8 cellular contexts compared by ENCODE assay signal in genomic region chr9:137459147-137459600, GRCh38. TPM values are rescaled to one million over a fixed set of nuclear protein-coding genes. Genes with fewer than 3 reads are reported as not detected.
DNase-seq lines count a peak whose midpoint lies in the region; ATAC-seq and TF ChIP-seq lines count a peak whose summit lies in the region.

Gene NSMF (minus strand): TSS chr9:137459334. CDS start chr9:137459102, 232 bp downstream.

- H3K4me1 Mint-ChIP-seq in CD4-positive, alpha-beta T cell (ENCODE audit: low read depth) = peaks cover 46% of the 10 kb centered on the region
- H3K4me1 Mint-ChIP-seq in endodermal cell = peaks cover 1% of the 10 kb centered on the region

- no peaks in the 10 kb centered on the region for H3K27me3 Mint-ChIP-seq in CD4-positive, alpha-beta T cell
- H3K27me3 Mint-ChIP-seq in endodermal cell (ENCODE audit: insufficient read depth) = peaks cover 30% of the 10 kb centered on the region

- peak within 1 kb of the TSS; percentile 95 for H3K27ac Mint-ChIP-seq in CD4-positive, alpha-beta T cell
- no peak within 1 kb of the TSS for H3K27ac Mint-ChIP-seq in endodermal cell

- H3K36me3 Mint-ChIP-seq in CD4-positive, alpha-beta T cell (ENCODE audit: low read depth) = peaks cover 16% of the 10 kb centered on the region
- peaks cover 11% of the 10 kb centered on the region for H3K36me3 Mint-ChIP-seq in endodermal cell (ENCODE audit: low read depth)

- H3K9me3 ChIP-seq in CD4-positive, alpha-beta T cell (ENCODE audit: control insufficient read depth, low read length) = no peaks in the 10 kb centered on the region
- H3K9me3 ChIP-seq in NT2/D1 (ENCODE audit: insufficient read depth, low read length) (no peaks in the 10 kb centered on the region), endodermal cell (ENCODE audit: control insufficient read depth, low read length) (no peaks in the 10 kb centered on the region)

- CTCF ChIA-PET in CD4-positive, alpha-beta T cell (lab: Charles Lee) = interaction anchor here (0.8 to 1.0 kb wide), 2 partner anchors 14 to 36 kb away, joined by 3 to 4 read pairs; partner anchors contain the start of genes EXD3 and NOXA1

- H3K9me3 Mint-ChIP-seq in CD4-positive, alpha-beta T cell = no peaks in the 10 kb centered on the region
- no peaks in the 10 kb centered on the region for H3K9me3 Mint-ChIP-seq in endodermal cell

- H3K4me1 ChIP-seq in NT2/D1 (ENCODE audit: insufficient read depth, insufficient read length) (peaks cover 43% of the 10 kb centered on the region), endodermal cell (ENCODE audit: control insufficient read depth, insufficient read depth, low read length) (peaks cover 4% of the 10 kb centered on the region)

- peak within 1 kb of the TSS; percentile 79 for H3K27ac ChIP-seq in CD4-positive, alpha-beta T cell (ENCODE audit: low read depth, low read length)
- H3K27ac ChIP-seq in endodermal cell (ENCODE audit: low read depth, low read length) = no peak within 1 kb of the TSS

- peak within 1 kb of the TSS; percentile 79 for H3K4me3 ChIP-seq in NT2/D1 (ENCODE audit: insufficient read length, low read depth)
- H3K4me3 ChIP-seq in endodermal cell (ENCODE audit: low read length) = peak within 1 kb of the TSS; percentile 77

- no peak for TF ChIP-seq CTCF in CD4-positive, alpha-beta T cell (IDR thresholded peaks at IDR 0.05)
- TF ChIP-seq CTCF in endodermal cell (conservative IDR thresholded peaks at IDR 0.05) = no peak

- H3K36me3 ChIP-seq in NT2/D1 (ENCODE audit: insufficient read depth, insufficient read length, low read length) (peaks cover 40% of the 10 kb centered on the region), endodermal cell (ENCODE audit: control insufficient read depth, insufficient read depth, low read length) (peaks cover 9% of the 10 kb centered on the region)

- 0 to 1% methylated on average over 56 to 64 of the region's 64 CpGs for WGBS in endodermal cell (ENCODE audit: insufficient coverage in 1 of 2, insufficient read length in 1 of 2), 2 experiments

- intact Hi-C loops in CD4-positive, alpha-beta T cell (cut with DNase I, micrococcal nuclease) = loop anchor here in 1 of 2 experiments (2.0 to 10.0 kb wide), 3 partner anchors 36 to 664 kb away; partner anchors contain the start of genes ARRDC1, CCDC183, EXD3 and NOXA1

- peak within 1 kb of the TSS; percentile 77 for H3K4me3 Mint-ChIP-seq in CD4-positive, alpha-beta T cell
- H3K4me3 Mint-ChIP-seq in endodermal cell = peak within 1 kb of the TSS; percentile 52

- peak; percentile 88 to 96 (median 94) for DNase-seq in CD4-positive, alpha-beta T cell
- DNase-seq in HPDE6-E6E7 (ENCODE audit: extremely low spot score) (peak; percentile 100), NT2/D1 (ENCODE audit: low read depth, low spot score) (peak; percentile 83), endodermal cell (peak; percentile 95), mesenteric fat pad (ENCODE audit: low spot score) (peak; percentile 98)
- DNase-seq in activated CD8-positive, alpha-beta memory T cell treated with anti-CD3 and anti-CD28 coated beads, Interleukin-2, amount 50 U/mL, for 1 hour (ENCODE audit: extremely low read depth) = peak; percentile 83
- DNase-seq in stimulated activated CD8-positive, alpha-beta memory T cell treated with anti-CD3 and anti-CD28 coated beads, Interleukin-12 subunit alpha, Interleukin-12 subunit beta, amount 100 ng/mL, for 4 hours (ENCODE audit: low read depth) = peak; percentile 92

- POLR2A ChIA-PET in CD4-positive, alpha-beta T cell (lab: Charles Lee) = interaction anchor here (0.6 to 1.7 kb wide), 8 partner anchors 13 to 659 kb away, joined by 3 to 14 read pairs (median 3); partner anchors contain the start of genes EHMT1, EXD3, NOXA1 and TUBB4B

- H3K9ac ChIP-seq in NT2/D1 (ENCODE audit: insufficient read length, low read depth) (peak within 1 kb of the TSS; percentile 92), endodermal cell (ENCODE audit: extremely low read depth, low read length, poor library complexity, severe bottlenecking) (peak within 1 kb of the TSS; percentile 49)

- peak; percentile 67 for ATAC-seq in CD4-positive, alpha-beta T cell (ENCODE audit: poor library complexity)
- peak; percentile 77 for ATAC-seq in GM19452 (IDR thresholded peaks at IDR 0.05; ENCODE audit: unreplicated experiment)

- no peaks in the 10 kb centered on the region for H3K27me3 ChIP-seq in CD4-positive, alpha-beta T cell (ENCODE audit: control insufficient read depth, insufficient read depth, low read length)
- H3K27me3 ChIP-seq in NT2/D1 (ENCODE audit: insufficient read depth, insufficient read length) (peaks cover 20% of the 10 kb centered on the region), endodermal cell (ENCODE audit: control insufficient read depth, insufficient read depth, low read length, poor library complexity, severe bottlenecking) (no peaks in the 10 kb centered on the region)

RNA-seq across cellular contexts. Expression of gene NSMF, which starts in this region (rescaled TPM):
- total RNA-seq in CD4-positive, alpha-beta T cell = 100 to 1,000 TPM; 104 to 109 TPM
- total RNA-seq in endodermal cell (10 to 100 TPM; 58.9 to 66.0 TPM), mesenteric fat pad (37.4 TPM)
- 83.1 TPM for polyA plus RNA-seq in endodermal cell (2013, experiment 1 of 2)
- polyA plus RNA-seq in endodermal cell (2013, experiment 2 of 2) = 72.7 TPM
